Comparison of ENCODE assay signal across 10 cellular contexts in the genomic region with DNA sequence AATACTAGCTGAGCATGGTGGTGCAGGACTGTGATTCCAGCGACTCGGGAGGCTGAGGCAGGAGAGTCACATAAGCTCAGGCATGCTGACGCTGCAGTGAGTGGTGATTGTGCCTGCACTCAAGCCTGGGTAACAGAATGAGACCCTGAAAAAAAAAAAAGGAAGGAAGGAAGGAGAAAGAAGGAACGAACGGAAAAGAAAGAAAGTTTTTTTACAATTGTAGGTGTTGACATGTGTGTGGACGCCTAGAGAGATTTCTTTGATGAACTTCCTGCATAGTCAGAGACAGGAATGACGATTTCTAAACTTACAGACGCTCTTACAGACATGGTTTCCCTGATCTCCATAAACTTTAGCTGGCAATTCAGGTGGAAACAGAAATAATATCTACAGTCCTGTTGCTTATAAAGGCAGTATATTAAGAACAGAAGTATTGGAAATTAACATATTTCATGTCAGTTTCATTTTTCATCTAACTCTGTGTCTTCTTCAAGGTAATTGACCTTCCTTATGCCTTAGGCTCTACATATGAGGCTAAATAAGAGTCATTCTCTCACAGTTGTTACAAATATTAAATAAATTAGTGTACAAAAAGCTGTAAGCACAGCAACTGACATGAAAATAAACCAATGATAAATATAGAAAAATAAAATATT. TPM values are rescaled to one million over a fixed set of nuclear protein-coding genes. Genes with fewer than 3 reads are reported as not detected.
DNase-seq lines count a peak whose midpoint lies in the region; ATAC-seq lines count a peak whose summit lies in the region.
"Had no signal": no experiment of that assay in that cellular context is flagged by ENCODE, and none has a peak within 500 bp of the region (broad histone marks: within the 10 kb centered on the region; RNA-seq: fewer than 3 reads in every experiment).

No MANE protein-coding gene starts in this region.

- ATAC-seq in HG02678 (IDR thresholded peaks at IDR 0.05; ENCODE audit: unreplicated experiment): peak; percentile 35
- peak; percentile 54 for ATAC-seq in activated CD8-positive, alpha-beta T cell treated with anti-CD3 and anti-CD28 coated beads, Interleukin-2, amount 10 ng/mL, durations not matched to agents 7 days and 5 days
- ATAC-seq in GM21528 (IDR thresholded peaks at IDR 0.05; ENCODE audit: low FRiP score, unreplicated experiment): no peak
- ATAC-seq: left colon had no signal

- peaks cover 17% of the 10 kb centered on the region for H3K9me3 Mint-ChIP-seq in activated CD8-positive, alpha-beta T cell treated with anti-CD3 and anti-CD28 coated beads, Interleukin-2, amount 10 ng/mL, durations not matched to agents 7 days and 5 days (ENCODE audit: insufficient read depth)

- peaks cover 68% of the 10 kb centered on the region for H3K36me3 Mint-ChIP-seq in activated CD8-positive, alpha-beta T cell treated with anti-CD3 and anti-CD28 coated beads, Interleukin-2, amount 10 ng/mL, durations not matched to agents 7 days and 5 days (ENCODE audit: low read depth)

- H3K27ac ChIP-seq in muscle layer of duodenum (ENCODE audit: low read length): peak overlapping the region; percentile 76
- H3K27ac ChIP-seq: epithelial cell of prostate had no signal

- peak overlapping the region; percentile 88 for H3K4me3 Mint-ChIP-seq in activated CD8-positive, alpha-beta T cell treated with anti-CD3 and anti-CD28 coated beads, Interleukin-2, amount 10 ng/mL, durations not matched to agents 7 days and 5 days

- no peaks in the 10 kb centered on the region for H3K36me3 ChIP-seq in muscle layer of duodenum (ENCODE audit: control insufficient read depth in 1 of 2, insufficient read depth in 2 of 2, low read length in 2 of 2)

- peak overlapping the region; percentile 51 for H3K4me3 ChIP-seq in GM08714 (ENCODE audit: low read length)
- peak overlapping the region; percentile 31 to 32 for H3K4me3 ChIP-seq in muscle layer of duodenum (ENCODE audit: low read depth in 1 of 2, low read length in 2 of 2)

- peak overlapping the region; percentile 89 for H3K27ac Mint-ChIP-seq in activated CD8-positive, alpha-beta T cell treated with anti-CD3 and anti-CD28 coated beads, Interleukin-2, amount 10 ng/mL, durations not matched to agents 7 days and 5 days

- peaks cover 61% of the 10 kb centered on the region for H3K4me1 Mint-ChIP-seq in activated CD8-positive, alpha-beta T cell treated with anti-CD3 and anti-CD28 coated beads, Interleukin-2, amount 10 ng/mL, durations not matched to agents 7 days and 5 days (ENCODE audit: low read depth)

- H3K27me3 Mint-ChIP-seq in activated CD8-positive, alpha-beta T cell treated with anti-CD3 and anti-CD28 coated beads, Interleukin-2, amount 10 ng/mL, durations not matched to agents 7 days and 5 days (ENCODE audit: low read depth): no peaks in the 10 kb centered on the region

- H3K9me3 ChIP-seq in muscle layer of duodenum (ENCODE audit: control insufficient read depth in 1 of 2, low read length in 2 of 2): no peaks in the 10 kb centered on the region

- no peak for DNase-seq in activated CD8-positive, alpha-beta T cell treated with anti-CD3 and anti-CD28 coated beads, Interleukin-2, amount 10 ng/mL, durations not matched to agents 7 days and 5 days
- no peak for DNase-seq in cerebellar cortex (ENCODE audit: low spot score)
- DNase-seq in NCI-H2227 (lab: John Stamatoyannopoulos, UW; ENCODE audit: unreplicated experiment): no peak

- H3K4me1 ChIP-seq in muscle layer of duodenum (ENCODE audit: control insufficient read depth in 1 of 2, insufficient read depth in 2 of 2, low read length in 2 of 2): no peaks in the 10 kb centered on the region

- H3K27me3 ChIP-seq in muscle layer of duodenum (ENCODE audit: low read depth, low read length): no peaks in the 10 kb centered on the region

- CTCF ChIA-PET in activated CD8-positive, alpha-beta T cell treated with anti-CD3 and anti-CD28 coated beads, Interleukin-2, amount 10 ng/mL, durations not matched to agents 7 days and 5 days (lab: Charles Lee): interaction anchor here (0.9 to 3.1 kb wide), 12 partner anchors 10 to 221 kb away, joined by 3 to 9 read pairs (median 4); no protein-coding TSS in a partner anchor

- POLR2A ChIA-PET in activated CD8-positive, alpha-beta T cell treated with anti-CD3 and anti-CD28 coated beads, Interleukin-2, amount 10 ng/mL, durations not matched to agents 7 days and 5 days (lab: Charles Lee): interaction anchor here (0.6 to 2.3 kb wide), 8 partner anchors 9 to 221 kb away, joined by 3 to 6 read pairs (median 4); no protein-coding TSS in a partner anchor

RNA-seq across cellular contexts. Expression of a gene that starts 4.1 kb away (rescaled TPM):
- total RNA-seq in activated CD8-positive, alpha-beta T cell treated with anti-CD3 and anti-CD28 coated beads, Interleukin-2, amount 10 ng/mL, durations not matched to agents 7 days and 5 days: 100 to 1,000 TPM; 103 to 104 TPM
- total RNA-seq: LHCN-M2 had no signal
